15 cellular contexts compared by ENCODE assay signal in genomic region chr10:132175401-132175800, GRCh38.
"Had no signal": no experiment of that assay in that cellular context is flagged by ENCODE, and none has a peak within 500 bp of the region (broad histone marks: within the 10 kb centered on the region; RNA-seq: fewer than 3 reads in every experiment).

No MANE protein-coding gene starts in this region.

- ATAC-seq: activated CD8-positive, alpha-beta memory T cell treated with anti-CD3 and anti-CD28 coated beads, Interleukin-2, amount 10 ng/mL, durations not matched to agents 7 days and 5 days; left colon had no signal

- H3K4me3 Mint-ChIP-seq: activated CD4-positive, alpha-beta memory T cell treated with anti-CD3 and anti-CD28 coated beads, Interleukin-2, amount 10 ng/mL, durations not matched to agents 7 days and 5 days; activated CD8-positive, alpha-beta memory T cell treated with anti-CD3 and anti-CD28 coated beads, Interleukin-2, amount 10 ng/mL, durations not matched to agents 7 days and 5 days; activated naive CD8-positive, alpha-beta T cell treated with anti-CD3 and anti-CD28 coated beads, Interleukin-2, amount 10 ng/mL, durations not matched to agents 7 days and 5 days; activated T-helper 17 cell treated with anti-CD3 and anti-CD28 coated beads, Interleukin-2, amount 50 U/mL, for 72 hours; natural killer cell; stimulated activated naive CD8-positive, alpha-beta T cell treated with anti-CD3 and anti-CD28 coated beads, Interleukin-15, amount 100 ng/mL, for 72 hours; type B pancreatic cell had no signal

- H3K27me3 ChIP-seq: testis had no signal

- H3K27ac Mint-ChIP-seq: activated CD4-positive, alpha-beta memory T cell treated with anti-CD3 and anti-CD28 coated beads, Interleukin-2, amount 10 ng/mL, durations not matched to agents 7 days and 5 days; activated CD8-positive, alpha-beta memory T cell treated with anti-CD3 and anti-CD28 coated beads, Interleukin-2, amount 10 ng/mL, durations not matched to agents 7 days and 5 days; activated naive CD8-positive, alpha-beta T cell treated with anti-CD3 and anti-CD28 coated beads, Interleukin-2, amount 10 ng/mL, durations not matched to agents 7 days and 5 days; activated T-helper 17 cell treated with anti-CD3 and anti-CD28 coated beads, Interleukin-2, amount 50 U/mL, for 72 hours; stimulated activated naive CD8-positive, alpha-beta T cell treated with anti-CD3 and anti-CD28 coated beads, Interleukin-15, amount 100 ng/mL, for 72 hours; type B pancreatic cell had no signal

- H3K27ac ChIP-seq: coronary artery, testis had no signal

- DNase-seq: activated CD4-positive, alpha-beta memory T cell treated with anti-CD3 and anti-CD28 coated beads, Interleukin-2, amount 10 ng/mL, durations not matched to agents 7 days and 5 days; activated CD8-positive, alpha-beta memory T cell treated with anti-CD3 and anti-CD28 coated beads, Interleukin-2, amount 10 ng/mL, durations not matched to agents 7 days and 5 days; activated naive CD4-positive, alpha-beta T cell; activated naive CD8-positive, alpha-beta T cell treated with anti-CD3 and anti-CD28 coated beads, Interleukin-2, amount 10 ng/mL, durations not matched to agents 7 days and 5 days; central memory CD4-positive, alpha-beta T cell; erythroblast; left colon; natural killer cell; stimulated activated CD4-positive, alpha-beta T cell treated with anti-CD3 and anti-CD28 coated beads, Interleukin-2, amount 100 ng/mL, for 48 hours; stimulated activated naive CD8-positive, alpha-beta T cell treated with anti-CD3 and anti-CD28 coated beads, Interleukin-15, amount 100 ng/mL, for 72 hours; testis had no signal

- H3K36me3 Mint-ChIP-seq: activated CD8-positive, alpha-beta memory T cell treated with anti-CD3 and anti-CD28 coated beads, Interleukin-2, amount 10 ng/mL, durations not matched to agents 7 days and 5 days; activated naive CD8-positive, alpha-beta T cell treated with anti-CD3 and anti-CD28 coated beads, Interleukin-2, amount 10 ng/mL, durations not matched to agents 7 days and 5 days; natural killer cell had no signal

- H3K9me3 ChIP-seq: testis had no signal

- H3K4me3 ChIP-seq: coronary artery, lung, testis had no signal

- H3K9me3 Mint-ChIP-seq: activated T-helper 17 cell treated with anti-CD3 and anti-CD28 coated beads, Interleukin-2, amount 50 U/mL, for 72 hours; natural killer cell had no signal

- H3K4me1 Mint-ChIP-seq: activated CD4-positive, alpha-beta memory T cell treated with anti-CD3 and anti-CD28 coated beads, Interleukin-2, amount 10 ng/mL, durations not matched to agents 7 days and 5 days; activated CD8-positive, alpha-beta memory T cell treated with anti-CD3 and anti-CD28 coated beads, Interleukin-2, amount 10 ng/mL, durations not matched to agents 7 days and 5 days; activated naive CD8-positive, alpha-beta T cell treated with anti-CD3 and anti-CD28 coated beads, Interleukin-2, amount 10 ng/mL, durations not matched to agents 7 days and 5 days had no signal
